ENCODE assay signal across 19 cellular contexts in genomic region chr2:121583555-121583954, GRCh38. TPM values are rescaled to one million over a fixed set of nuclear protein-coding genes. Genes with fewer than 3 reads are reported as not detected.
"Had no signal": no experiment of that assay in that cellular context is flagged by ENCODE, and none has a peak within 500 bp of the region (broad histone marks: within the 10 kb centered on the region; RNA-seq: fewer than 3 reads in every experiment).

No MANE protein-coding gene starts in this region.

- H3K27me3 Mint-ChIP-seq: effector memory CD8-positive, alpha-beta T cell; stimulated activated naive B cell treated with anti-CD40 and anti-IgM and Interleukin-4, amounts not matched to agents 10 μg/mL and 1 μg/mL and 100 μg/mL, for 72 hours had no signal

- H3K4me3 Mint-ChIP-seq: effector memory CD8-positive, alpha-beta T cell; nephron; stimulated activated naive B cell treated with anti-CD40 and anti-IgM and Interleukin-4, amounts not matched to agents 10 μg/mL and 1 μg/mL and 100 μg/mL, for 72 hours had no signal

- H3K9me3 Mint-ChIP-seq: effector memory CD8-positive, alpha-beta T cell; nephron had no signal

- H3K27ac Mint-ChIP-seq: stimulated activated naive B cell treated with anti-CD40 and anti-IgM and Interleukin-4, amounts not matched to agents 10 μg/mL and 1 μg/mL and 100 μg/mL, for 72 hours had no signal

- ATAC-seq: effector memory CD8-positive, alpha-beta T cell; stimulated activated naive B cell treated with anti-CD40 and anti-IgM and Interleukin-4, amounts not matched to agents 10 μg/mL and 1 μg/mL and 100 μg/mL, for 72 hours had no signal

- DNase-seq: activated CD4-positive, alpha-beta T cell treated with anti-CD3 and anti-CD28 coated beads, Interleukin-2, amount 50 U/mL, for 48 hours; activated CD4-positive, CD25-positive, alpha-beta regulatory T cell treated with anti-CD3 and anti-CD28 coated beads, Interleukin-2, amount 50 U/mL, for 72 hours; activated CD8-positive, alpha-beta memory T cell treated with anti-CD3 and anti-CD28 coated beads, Interleukin-2, amount 50 U/mL, for 4 hours; activated naive CD4-positive, alpha-beta T cell treated with Interleukin-2 at 50 U/mL for 16 hours; adrenal gland; dermis blood vessel endothelial cell; effector memory CD8-positive, alpha-beta T cell; foreskin melanocyte; head of caudate nucleus; nucleus accumbens; posterior cingulate gyrus; stimulated activated naive B cell treated with anti-CD40 and anti-IgM and Interleukin-4, amounts not matched to agents 10 μg/mL and 1 μg/mL and 100 μg/mL, for 72 hours; substantia nigra; transverse colon had no signal

RNA-seq across cellular contexts. Expression of gene RNU4ATAC, which starts 52.9 kb away (rescaled TPM):
- total RNA-seq: adrenal gland, chondrocyte, dermis blood vessel endothelial cell, mesenteric fat pad, vagina had no signal
- polyA plus RNA-seq: adrenal gland, fibroblast of lung had no signal
